Comparison of ENCODE assay signal across 17 cellular contexts in the genomic region with DNA sequence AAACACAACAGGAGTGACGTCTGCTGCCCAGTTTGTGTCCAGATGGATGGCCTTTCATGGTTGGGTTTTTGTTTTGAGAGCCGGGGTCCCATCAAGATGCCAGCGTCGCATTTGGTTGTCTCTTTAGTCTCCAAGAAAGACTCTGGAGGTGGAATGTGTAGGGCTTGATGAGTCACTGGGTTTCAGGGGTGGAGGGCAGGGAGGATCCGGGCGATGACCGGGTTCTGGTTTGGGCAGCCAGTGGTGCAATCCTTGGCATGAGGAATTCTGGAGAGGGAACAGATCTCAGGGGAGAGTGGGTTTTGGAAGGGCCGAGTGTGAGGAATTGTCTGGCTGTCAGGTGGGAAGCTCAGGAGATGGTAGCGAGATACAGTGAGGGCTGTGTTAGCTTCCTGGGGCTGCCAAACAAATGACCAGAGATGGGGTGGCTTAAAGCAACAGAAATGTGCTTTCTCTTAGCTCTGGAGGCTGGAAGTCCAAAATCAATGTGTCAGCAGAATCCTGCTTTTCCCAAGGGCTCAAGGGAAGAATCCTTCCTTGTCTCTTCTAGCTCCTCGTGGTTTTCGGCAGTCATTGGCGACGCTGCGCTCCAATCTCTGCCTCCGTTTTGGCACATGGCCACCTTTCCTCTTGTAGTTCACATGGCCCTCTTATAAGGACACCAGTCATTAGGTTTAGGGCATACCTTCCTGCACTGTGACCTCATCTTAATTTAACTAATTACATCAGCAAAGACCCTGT. TPM values are rescaled to one million over a fixed set of nuclear protein-coding genes. Genes with fewer than 3 reads are reported as not detected.
DNase-seq lines count a peak whose midpoint lies in the region; ATAC-seq, FAIRE-seq and TF ChIP-seq lines count a peak whose summit lies in the region.
"Had no signal": no experiment of that assay in that cellular context is flagged by ENCODE, and none has a peak within 500 bp of the region (broad histone marks: within the 10 kb centered on the region; RNA-seq: fewer than 3 reads in every experiment).

No MANE protein-coding gene starts in this region.

- TF ChIP-seq RAD21 in K562 (CRISPR knock-in tag; conservative IDR thresholded peaks at IDR 0.05 in 1 of 2, IDR thresholded peaks at IDR 0.05 in 1 of 2) = no peak

- H3K4me1 Mint-ChIP-seq in Caco-2 (ENCODE audit: low read depth, unreplicated experiment) = peaks cover 30% of the 10 kb centered on the region

- H3K27ac ChIP-seq in K562 (ENCODE audit: extremely low read depth, low read depth, low read length) (no peak overlapping the region), caudate nucleus (ENCODE audit: low read depth, low read length) (no peak overlapping the region)
- H3K27ac ChIP-seq: psoas muscle, uterus had no signal

- no peak for TF ChIP-seq POLR2A in K562 (conservative IDR thresholded peaks at IDR 0.05)

- H2AFZ ChIP-seq in K562 (ENCODE audit: low read depth, low read length) = no peak overlapping the region

- H3K9me3 ChIP-seq in Caco-2 = 0 out of 2 replicates have a peak, but pooled peaks cover 4% of the 10 kb centered on the region
- no peaks in the 10 kb centered on the region for H3K9me3 ChIP-seq in K562 (replicated peaks; ENCODE audit: control insufficient read depth, insufficient read depth, low read depth, low read length)
- H3K9me3 ChIP-seq: psoas muscle, uterus had no signal

- H3K36me3 ChIP-seq in Caco-2 (ENCODE audit: control insufficient read depth, insufficient read depth, low read length) (no peaks in the 10 kb centered on the region), K562 (ENCODE audit: control insufficient read depth, insufficient read depth, low read length) (no peaks in the 10 kb centered on the region)
- H3K36me3 ChIP-seq: uterus had no signal

- H3K27me3 ChIP-seq in Caco-2 (replicated peaks; ENCODE audit: control insufficient read depth, insufficient read depth, low read length) = no peaks in the 10 kb centered on the region
- H3K27me3 ChIP-seq in K562 (ENCODE audit: control insufficient read depth in 2 of 2, insufficient read depth in 2 of 2, low read length in 2 of 2) = peaks cover 26 to 65% of the 10 kb centered on the region in 2 experiments
- H3K27me3 ChIP-seq: uterus had no signal

- peak overlapping the region; percentile 97 for H3K27ac Mint-ChIP-seq in Caco-2 (ENCODE audit: unreplicated experiment)
- H3K27ac Mint-ChIP-seq: activated T-helper 1 cell treated with anti-CD3 and anti-CD28 coated beads, Interleukin-12 subunit alpha, Interleukin-12 subunit beta, Interleukin-2, Interleukin-4 antibody, amounts not matched to agents 30 ng/mL and 10 ng/mL and 1 ng/mL, durations not matched to agents 14 hours and 24 hours and 36 hours; effector memory CD8-positive, alpha-beta T cell had no signal

- WGBS in K562 (ENCODE audit: insufficient coverage, low coverage, missing lambda C conversion rate) = 4% methylated on average over 12 of the region's 15 CpGs

- peaks cover 9% of the 10 kb centered on the region for H3K9me3 Mint-ChIP-seq in Caco-2 (ENCODE audit: unreplicated experiment)
- H3K9me3 Mint-ChIP-seq: effector memory CD8-positive, alpha-beta T cell had no signal

- no peak overlapping the region for H3K9ac ChIP-seq in K562 (ENCODE audit: insufficient read depth in 1 of 2, low read depth in 2 of 2, low read length in 2 of 2)

- H3K27me3 Mint-ChIP-seq in Caco-2 (ENCODE audit: insufficient read depth, unreplicated experiment) = no peaks in the 10 kb centered on the region

- H3K4me2 ChIP-seq in K562 (ENCODE audit: insufficient read depth, low read length) = no peak overlapping the region

- H3K4me3 ChIP-seq in Caco-2 (ENCODE audit: low read depth, low read length) (no peak overlapping the region), K562 (no peak overlapping the region)
- H3K4me3 ChIP-seq: psoas muscle, uterus had no signal

- no peaks in the 10 kb centered on the region for H3K79me2 ChIP-seq in K562 (ENCODE audit: control insufficient read depth, insufficient read depth, low read length)

- no peak overlapping the region for H3K4me3 Mint-ChIP-seq in Caco-2 (ENCODE audit: unreplicated experiment)
- H3K4me3 Mint-ChIP-seq: activated T-helper 1 cell treated with anti-CD3 and anti-CD28 coated beads, Interleukin-12 subunit alpha, Interleukin-12 subunit beta, Interleukin-2, Interleukin-4 antibody, amounts not matched to agents 30 ng/mL and 10 ng/mL and 1 ng/mL, durations not matched to agents 14 hours and 24 hours and 36 hours; effector memory CD8-positive, alpha-beta T cell had no signal

- no peaks in the 10 kb centered on the region for H3K9me1 ChIP-seq in K562 (ENCODE audit: control insufficient read depth, insufficient read depth, low read length)

- ATAC-seq in K562 (no peak), omental fat pad (ENCODE audit: low FRiP score) (peak; percentile 51)
- ATAC-seq: effector memory CD8-positive, alpha-beta T cell; psoas muscle had no signal

- BruUV-seq in Caco-2 (replicated peaks; lab: Mats Ljungman, UMichigan) (no TSS peak), K562 (replicated peaks; lab: Mats Ljungman, UMichigan) (no TSS peak)

- DNase-seq in Caco-2 (no peak), HS-27A (ENCODE audit: low read depth) (peak; percentile 71), K562 (ENCODE audit: extremely low read depth in 1 of 4, low spot score in 3 of 4) (no peak), omental fat pad (ENCODE audit: low spot score) (no peak), ecto neural progenitor cell (ENCODE audit: low spot score) (no peak), caudate nucleus (lab: John Stamatoyannopoulos, UW) (no peak), DMS 273 treated with DMSO at 0.1 percent for 48 hours (lab: John Stamatoyannopoulos, UW) (no peak)
- DNase-seq in activated CD4-positive, alpha-beta T cell treated with anti-CD3 and anti-CD28 coated beads, Interleukin-2, amount 50 U/mL, for 48 hours = no peak
- DNase-seq: activated CD4-positive, alpha-beta T cell treated with anti-CD3 and anti-CD28 coated beads for 4 hours; effector memory CD8-positive, alpha-beta T cell; NCI-H2171; stimulated activated CD4-positive, alpha-beta T cell treated with anti-CD3 and anti-CD28 coated beads, Interleukin-2, amount 100 ng/mL, for 24 hours had no signal

- FAIRE-seq in K562 (lab: Jason Lieb, UNC) = no peak
- FAIRE-seq: H1, islet of Langerhans had no signal

- in situ Hi-C loops in K562 (cut with MboI) = no loop called here

- CTCF ChIA-PET in Caco-2 (lab: Charles Lee) = interaction anchor here (0.6 to 0.7 kb wide), 2 partner anchors 26 to 66 kb away, joined by 3 to 8 read pairs; no protein-coding TSS in a partner anchor
- CTCF ChIA-PET in K562 (lab: Yijun Ruan, JAX; ENCODE audit: low intra/inter-chr PET ratio) = no interaction called here

- H4K20me1 ChIP-seq in K562 (replicated peaks; ENCODE audit: control insufficient read depth, insufficient read depth, low read length) = no peaks in the 10 kb centered on the region

- POLR2A ChIA-PET in Caco-2 (lab: Charles Lee) (interaction anchor here (0.6 kb wide), 2 partner anchors 24 to 32 kb away, joined by 3 to 4 read pairs; no protein-coding TSS in a partner anchor), K562 (lab: Yijun Ruan, JAX) (interaction anchor here (0.6 kb wide), 2 partner anchors 8 to 607 kb away, joined by 3 read pairs; no protein-coding TSS in a partner anchor)

- TF ChIP-seq CTCF in Caco-2 (IDR thresholded peaks at IDR 0.05; ENCODE audit: insufficient read depth in 1 of 2, low read depth in 1 of 2, low read length in 1 of 2, severe bottlenecking in 1 of 2, unreplicated experiment in 1 of 2) (no peak), K562 (IDR thresholded peaks at IDR 0.05 in 2 of 3, conservative IDR thresholded peaks at IDR 0.05 in 1 of 3; ENCODE audit: insufficient read depth in 2 of 3, low read depth in 1 of 3, low read length in 3 of 3) (no peak), omental fat pad (IDR thresholded peaks at IDR 0.05) (no peak)

- TF ChIP-seq EP300 in K562 (IDR thresholded peaks at IDR 0.05; ENCODE audit: low read length) = no peak

- intact Hi-C loops in Caco-2 (cut with micrococcal nuclease; ENCODE audit: unreplicated experiment) (loop anchor here (2.0 kb wide), 1 partner anchor 41 kb away; the partner anchor contains the start of gene FADD), K562 (cut with micrococcal nuclease) (no loop called here)

- H3K4me1 ChIP-seq in Caco-2 (peaks cover 51% of the 10 kb centered on the region), K562 (replicated peaks in 1 of 2; ENCODE audit: control insufficient read depth in 2 of 2, insufficient read depth in 2 of 2, low read length in 2 of 2) (peaks cover 4 to 13% of the 10 kb centered on the region in 2 experiments; a peak in 3 of 5 replicates)
- H3K4me1 ChIP-seq: psoas muscle, uterus had no signal

- peaks cover 19% of the 10 kb centered on the region for H3K36me3 Mint-ChIP-seq in Caco-2 (ENCODE audit: insufficient read depth, unreplicated experiment)

RNA-seq across cellular contexts. Expression of gene PPFIA1, which starts 26.4 kb away (rescaled TPM):
- total RNA-seq in Caco-2 (2022) (148 TPM in 2 replicates), K562 (2014; rRNA removed) (24.9 and 26.0 TPM in 2 replicates), K562 (2014; rRNA removed; fragmentation: Illumina TruSeq; extraction: Trizol) (28.5 and 31.6 TPM in 2 replicates), K562 (2015; rRNA removed; fragmentation: Illumina TruSeq; extraction: Trizol) (28.9 and 30.3 TPM in 2 replicates), K562 (2021) (33.1 and 38.4 TPM in 2 replicates), omental fat pad (100 to 1,000 TPM in 1 of 4 donors, 10 to 100 TPM in 3; 58.3 to 119 (median 84.7) TPM)
- 221 and 294 TPM in 2 replicates for total RNA-seq in K562 (2011; cell fraction: chromatin; rRNA removed; ENCODE audit: low replicate concordance)
- 104 and 111 TPM in 2 replicates for total RNA-seq in K562 (2011; cell fraction: nucleolus; rRNA removed)
- 162 and 166 TPM in 2 replicates for total RNA-seq in K562 (2011; cell fraction: nucleoplasm; rRNA removed)
- polyA plus RNA-seq in K562 (2011; rRNA removed) (41.5 and 48.0 TPM in 2 replicates), K562 (2014; fragmentation: Illumina TruSeq; extraction: Trizol) (36.2 and 39.5 TPM in 2 replicates), K562 (2014; fragmentation: Nextera tagmentation; extraction: Ambion mirVana) (10 to 100 TPM in 1 of 2 experiments, 1 to 10 TPM in 1; 9.9 to 13.3 TPM), K562 (2014; rRNA removed) (27.4 and 31.0 TPM in 2 replicates)
- 42.0 and 45.8 TPM in 2 replicates for polyA plus RNA-seq in K562 (2011; cell fraction: cytosol; rRNA removed)
- polyA plus RNA-seq in K562 (2011; cell fraction: nucleus; rRNA removed) = 107 and 119 TPM in 2 replicates
- 26.5 and 28.1 TPM in 2 replicates for polyA plus RNA-seq in K562 (2012)
- 76.5 and 78.4 TPM in 2 replicates for polyA minus RNA-seq in K562 (2011; rRNA and poly(A)+ RNA removed)
- 27.9 and 43.6 TPM in 2 replicates for polyA minus RNA-seq in K562 (2011; cell fraction: cytosol; rRNA and poly(A)+ RNA removed)
- 46.0 and 70.8 TPM in 2 replicates for polyA minus RNA-seq in K562 (2011; cell fraction: nucleus; rRNA and poly(A)+ RNA removed)

RNA-seq across cellular contexts. Expression of gene FADD, which starts 41.0 kb away (rescaled TPM):
- total RNA-seq in Caco-2 (2022) (45.8 and 51.3 TPM in 2 replicates), K562 (2014; rRNA removed) (20.1 and 20.4 TPM in 2 replicates), K562 (2014; rRNA removed; fragmentation: Illumina TruSeq; extraction: Trizol) (15.5 and 17.2 TPM in 2 replicates), K562 (2015; rRNA removed; fragmentation: Illumina TruSeq; extraction: Trizol) (18.4 and 20.9 TPM in 2 replicates), K562 (2021) (24.1 and 26.2 TPM in 2 replicates), omental fat pad (10 to 100 TPM; 18.4 to 30.1 (median 22.6) TPM)
- total RNA-seq in K562 (2011; cell fraction: chromatin; rRNA removed; ENCODE audit: low replicate concordance) = 9.8 and 23.6 TPM in 2 replicates
- total RNA-seq in K562 (2011; cell fraction: nucleolus; rRNA removed) = 23.6 and 28.0 TPM in 2 replicates
- 17.0 and 17.6 TPM in 2 replicates for total RNA-seq in K562 (2011; cell fraction: nucleoplasm; rRNA removed)
- polyA plus RNA-seq in K562 (2011; rRNA removed) (23.6 and 26.9 TPM in 2 replicates), K562 (2014; fragmentation: Illumina TruSeq; extraction: Trizol) (17.2 and 17.7 TPM in 2 replicates), K562 (2014; fragmentation: Nextera tagmentation; extraction: Ambion mirVana) (under 1 TPM; 0.29 to 0.30 TPM), K562 (2014; rRNA removed) (26.7 and 28.7 TPM in 2 replicates)
- 24.3 and 37.3 TPM in 2 replicates for polyA plus RNA-seq in K562 (2011; cell fraction: cytosol; rRNA removed)
- polyA plus RNA-seq in K562 (2011; cell fraction: nucleus; rRNA removed) = 11.2 and 14.3 TPM in 2 replicates
- 20.7 and 23.8 TPM in 2 replicates for polyA plus RNA-seq in K562 (2012)
- polyA minus RNA-seq in K562 (2011; rRNA and poly(A)+ RNA removed) = 17.5 and 22.8 TPM in 2 replicates
- polyA minus RNA-seq in K562 (2011; cell fraction: cytosol; rRNA and poly(A)+ RNA removed) = 13.8 and 19.3 TPM in 2 replicates
- 17.8 and 23.5 TPM in 2 replicates for polyA minus RNA-seq in K562 (2011; cell fraction: nucleus; rRNA and poly(A)+ RNA removed)
